ENCODE assay signal across 20 cellular contexts in genomic region chr5:16597946-16598694, GRCh38. TPM values are rescaled to one million over a fixed set of nuclear protein-coding genes. Genes with fewer than 3 reads are reported as not detected.
DNase-seq lines count a peak whose midpoint lies in the region; ATAC-seq and TF ChIP-seq lines count a peak whose summit lies in the region.
"Had no signal": no experiment of that assay in that cellular context is flagged by ENCODE, and none has a peak within 500 bp of the region (broad histone marks: within the 10 kb centered on the region; RNA-seq: fewer than 3 reads in every experiment).

No MANE protein-coding gene starts in this region.

- ATAC-seq in natural killer cell treated with Interleukin-12 subunit alpha and Interleukin-12 subunit beta and Interleukin-15 and Interleukin-18, amount 100 ng/mL, for 72 hours = peak; percentile 15 to 27
- no peak for ATAC-seq in natural killer cell
- peak; percentile 80 for ATAC-seq in left lobe of liver
- ATAC-seq in GM18873 (IDR thresholded peaks at IDR 0.05; ENCODE audit: low FRiP score, unreplicated experiment) = no peak
- no peak for ATAC-seq in GM18517 (IDR thresholded peaks at IDR 0.05; ENCODE audit: unreplicated experiment)
- ATAC-seq: gastroesophageal sphincter had no signal

- H3K36me3 Mint-ChIP-seq in natural killer cell treated with Interleukin-12 subunit alpha and Interleukin-12 subunit beta and Interleukin-15 and Interleukin-18, amount 100 ng/mL, for 72 hours = no peaks in the 10 kb centered on the region
- no peaks in the 10 kb centered on the region for H3K36me3 Mint-ChIP-seq in natural killer cell

- H3K4me3 Mint-ChIP-seq in natural killer cell treated with Interleukin-12 subunit alpha and Interleukin-12 subunit beta and Interleukin-15 and Interleukin-18, amount 100 ng/mL, for 72 hours = no peak overlapping the region
- no peak overlapping the region for H3K4me3 Mint-ChIP-seq in natural killer cell
- H3K4me3 Mint-ChIP-seq: endodermal cell had no signal

- H3K27ac ChIP-seq in caudate nucleus (ENCODE audit: low read depth, low read length) = peak overlapping the region; percentile 8
- H3K27ac ChIP-seq: adrenal gland, C4-2B, gastroesophageal sphincter, neutrophil, prostate gland, uterus had no signal

- H3K27ac Mint-ChIP-seq in natural killer cell treated with Interleukin-12 subunit alpha and Interleukin-12 subunit beta and Interleukin-15 and Interleukin-18, amount 100 ng/mL, for 72 hours = no peak overlapping the region
- no peak overlapping the region for H3K27ac Mint-ChIP-seq in natural killer cell
- H3K27ac Mint-ChIP-seq: activated T-helper 2 cell treated with anti-CD3 and anti-CD28 coated beads, Interferon-gamma antibody, Interleukin-2, Interleukin-4, amounts not matched to agents 10 μg/mL and 5 μg/mL and 100 μg/mL, durations not matched to agents 14 hours and 24 hours and 36 hours; endodermal cell had no signal

- no peak for DNase-seq in natural killer cell treated with Interleukin-12 subunit alpha and Interleukin-12 subunit beta and Interleukin-15 and Interleukin-18, amount 100 ng/mL, for 72 hours (ENCODE audit: low spot score)
- DNase-seq in natural killer cell = no peak
- DNase-seq in caudate nucleus (lab: John Stamatoyannopoulos, UW) = no peak
- DNase-seq in left lobe of liver (ENCODE audit: low spot score) = no peak
- no peak for DNase-seq in stimulated activated CD8-positive, alpha-beta memory T cell treated with anti-CD3 and anti-CD28 coated beads, Interleukin-4, amount 100 ng/mL, for 48 hours
- DNase-seq: adrenal gland, cortex of kidney, endodermal cell, mammary epithelial cell, NCI-H187 treated with DMSO at 0.1 percent for 48 hours, NCI-H526, T-helper 1 cell, uterus had no signal

- no peaks in the 10 kb centered on the region for H3K9me3 Mint-ChIP-seq in natural killer cell treated with Interleukin-12 subunit alpha and Interleukin-12 subunit beta and Interleukin-15 and Interleukin-18, amount 100 ng/mL, for 72 hours
- no peaks in the 10 kb centered on the region for H3K9me3 Mint-ChIP-seq in natural killer cell
- H3K9me3 Mint-ChIP-seq: activated T-helper 2 cell treated with anti-CD3 and anti-CD28 coated beads, Interferon-gamma antibody, Interleukin-2, Interleukin-4, amounts not matched to agents 10 μg/mL and 5 μg/mL and 100 μg/mL, durations not matched to agents 14 hours and 24 hours and 36 hours had no signal

- no peak for TF ChIP-seq CTCF in natural killer cell (IDR thresholded peaks at IDR 0.05)

- H3K4me1 Mint-ChIP-seq in natural killer cell treated with Interleukin-12 subunit alpha and Interleukin-12 subunit beta and Interleukin-15 and Interleukin-18, amount 100 ng/mL, for 72 hours (ENCODE audit: low read depth in 2 of 2) = no peaks in the 10 kb centered on the region
- peaks cover 0 to 17% of the 10 kb centered on the region in 2 donors for H3K4me1 Mint-ChIP-seq in natural killer cell

- intact Hi-C loops in natural killer cell (cut with micrococcal nuclease) = no loop called here

- H3K27me3 Mint-ChIP-seq in natural killer cell treated with Interleukin-12 subunit alpha and Interleukin-12 subunit beta and Interleukin-15 and Interleukin-18, amount 100 ng/mL, for 72 hours = peaks cover 5 to 7% of the 10 kb centered on the region in 2 donors
- H3K27me3 Mint-ChIP-seq in natural killer cell (ENCODE audit: low read depth in 2 of 2) = no peaks in the 10 kb centered on the region

RNA-seq across cellular contexts. Expression of gene RETREG1, which starts 18.7 kb away (rescaled TPM):
- under 1 TPM; 0.50 to 0.81 TPM for total RNA-seq in natural killer cell treated with Interleukin-12 subunit alpha and Interleukin-12 subunit beta and Interleukin-15 and Interleukin-18, amount 100 ng/mL, for 72 hours
- total RNA-seq in natural killer cell (1 to 10 TPM; 2.1 to 4.5 (median 3.3) TPM), left lobe of liver (25.2 TPM)

Comparison
In these comparisons a context has a peak if more than half of its experiments do, and no peak if none do; other contexts are left out.
1. ATAC-seq: peak in natural killer cell treated with Interleukin-12 subunit alpha and Interleukin-12 subunit beta and Interleukin-15 and Interleukin-18, amount 100 ng/mL, for 72 hours (2 of 2) and left lobe of liver (single experiment); none in natural killer cell (0 of 3), GM18873 (single experiment) and GM18517 (single experiment).